3 cellular contexts compared by ENCODE assay signal in the genomic region with DNA sequence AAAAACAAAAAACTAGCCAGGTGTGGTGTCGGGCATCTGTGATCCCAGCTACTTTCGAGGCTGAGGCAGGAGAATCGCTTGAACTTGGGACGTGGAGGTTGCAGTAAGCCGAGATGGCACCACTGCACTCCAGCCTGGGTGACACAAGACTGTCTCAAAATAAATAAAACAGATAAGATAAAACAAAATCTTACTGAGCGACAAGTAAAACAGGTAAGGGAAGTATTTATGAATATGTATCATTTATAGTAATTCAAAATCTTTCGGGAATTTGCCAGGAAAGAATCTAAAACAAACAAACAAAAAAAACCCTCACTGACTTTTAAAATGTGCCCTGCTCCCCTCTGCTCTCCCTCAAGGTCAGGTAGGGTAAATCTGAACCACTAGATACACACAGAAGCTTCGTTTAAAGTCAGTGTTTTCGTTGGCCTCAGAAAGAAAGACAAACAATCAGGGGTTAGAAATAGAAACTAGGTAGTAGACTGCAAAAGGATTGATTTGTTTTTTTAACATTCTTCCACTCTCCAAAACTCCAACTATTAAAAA.
TF ChIP-seq lines count a peak whose summit lies in the region.

No MANE protein-coding gene starts in this region.

TF ChIP-seq in SK-N-SH, 30 proteins besides CTCF, POLR2A, EP300 and RAD21:
- TF ChIP-seq, protein P1, sequence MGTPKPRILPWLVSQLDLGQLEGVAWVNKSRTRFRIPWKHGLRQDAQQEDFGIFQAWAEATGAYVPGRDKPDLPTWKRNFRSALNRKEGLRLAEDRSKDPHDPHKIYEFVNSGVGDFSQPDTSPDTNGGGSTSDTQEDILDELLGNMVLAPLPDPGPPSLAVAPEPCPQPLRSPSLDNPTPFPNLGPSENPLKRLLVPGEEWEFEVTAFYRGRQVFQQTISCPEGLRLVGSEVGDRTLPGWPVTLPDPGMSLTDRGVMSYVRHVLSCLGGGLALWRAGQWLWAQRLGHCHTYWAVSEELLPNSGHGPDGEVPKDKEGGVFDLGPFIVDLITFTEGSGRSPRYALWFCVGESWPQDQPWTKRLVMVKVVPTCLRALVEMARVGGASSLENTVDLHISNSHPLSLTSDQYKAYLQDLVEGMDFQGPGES (IDR thresholded peaks at IDR 0.05; ENCODE audit: low read depth, low read length): no peak
- TF ChIP-seq, protein P2, sequence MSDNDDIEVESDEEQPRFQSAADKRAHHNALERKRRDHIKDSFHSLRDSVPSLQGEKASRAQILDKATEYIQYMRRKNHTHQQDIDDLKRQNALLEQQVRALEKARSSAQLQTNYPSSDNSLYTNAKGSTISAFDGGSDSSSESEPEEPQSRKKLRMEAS (IDR thresholded peaks at IDR 0.05; ENCODE audit: low read depth): no peak
- TF ChIP-seq, protein P3, sequence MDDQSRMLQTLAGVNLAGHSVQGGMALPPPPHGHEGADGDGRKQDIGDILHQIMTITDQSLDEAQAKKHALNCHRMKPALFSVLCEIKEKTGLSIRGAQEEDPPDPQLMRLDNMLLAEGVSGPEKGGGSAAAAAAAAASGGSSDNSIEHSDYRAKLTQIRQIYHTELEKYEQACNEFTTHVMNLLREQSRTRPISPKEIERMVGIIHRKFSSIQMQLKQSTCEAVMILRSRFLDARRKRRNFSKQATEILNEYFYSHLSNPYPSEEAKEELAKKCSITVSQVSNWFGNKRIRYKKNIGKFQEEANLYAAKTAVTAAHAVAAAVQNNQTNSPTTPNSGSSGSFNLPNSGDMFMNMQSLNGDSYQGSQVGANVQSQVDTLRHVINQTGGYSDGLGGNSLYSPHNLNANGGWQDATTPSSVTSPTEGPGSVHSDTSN (IDR thresholded peaks at IDR 0.05): no peak
- no peak for TF ChIP-seq RFX5 (IDR thresholded peaks at IDR 0.05; ENCODE audit: low read length)

TF ChIP-seq in SK-N-SH treated with all-trans-retinoic acid at 6 μM for 48 hours, 23 proteins besides CTCF, POLR2A, EP300 and RAD21:
- TF ChIP-seq, protein P4, sequence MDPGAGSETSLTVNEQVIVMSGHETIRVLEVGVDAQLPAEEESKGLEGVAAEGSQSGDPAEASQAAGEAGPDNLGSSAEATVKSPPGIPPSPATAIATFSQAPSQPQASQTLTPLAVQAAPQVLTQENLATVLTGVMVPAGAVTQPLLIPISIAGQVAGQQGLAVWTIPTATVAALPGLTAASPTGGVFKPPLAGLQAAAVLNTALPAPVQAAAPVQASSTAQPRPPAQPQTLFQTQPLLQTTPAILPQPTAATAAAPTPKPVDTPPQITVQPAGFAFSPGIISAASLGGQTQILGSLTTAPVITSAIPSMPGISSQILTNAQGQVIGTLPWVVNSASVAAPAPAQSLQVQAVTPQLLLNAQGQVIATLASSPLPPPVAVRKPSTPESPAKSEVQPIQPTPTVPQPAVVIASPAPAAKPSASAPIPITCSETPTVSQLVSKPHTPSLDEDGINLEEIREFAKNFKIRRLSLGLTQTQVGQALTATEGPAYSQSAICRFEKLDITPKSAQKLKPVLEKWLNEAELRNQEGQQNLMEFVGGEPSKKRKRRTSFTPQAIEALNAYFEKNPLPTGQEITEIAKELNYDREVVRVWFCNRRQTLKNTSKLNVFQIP (CRISPR knock-in tag; IDR thresholded peaks at IDR 0.05; ENCODE audit: borderline replicate concordance, low read depth): no peak
- TF ChIP-seq ZC3H10 (CRISPR knock-in tag; IDR thresholded peaks at IDR 0.05): no peak

TF ChIP-seq in IMR-90, 13 proteins besides CTCF, POLR2A, EP300 and RAD21:
- TF ChIP-seq NFE2L2 (IDR thresholded peaks at IDR 0.05; ENCODE audit: low read depth, low read length): no peak
- no peak for TF ChIP-seq MAZ (IDR thresholded peaks at IDR 0.05; ENCODE audit: borderline replicate concordance, low read depth, low read length)
- TF ChIP-seq, protein P5, sequence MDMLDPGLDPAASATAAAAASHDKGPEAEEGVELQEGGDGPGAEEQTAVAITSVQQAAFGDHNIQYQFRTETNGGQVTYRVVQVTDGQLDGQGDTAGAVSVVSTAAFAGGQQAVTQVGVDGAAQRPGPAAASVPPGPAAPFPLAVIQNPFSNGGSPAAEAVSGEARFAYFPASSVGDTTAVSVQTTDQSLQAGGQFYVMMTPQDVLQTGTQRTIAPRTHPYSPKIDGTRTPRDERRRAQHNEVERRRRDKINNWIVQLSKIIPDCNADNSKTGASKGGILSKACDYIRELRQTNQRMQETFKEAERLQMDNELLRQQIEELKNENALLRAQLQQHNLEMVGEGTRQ (IDR thresholded peaks at IDR 0.05; ENCODE audit: low read depth, low read length): no peak
- no peak for TF ChIP-seq MAFK (IDR thresholded peaks at IDR 0.05; ENCODE audit: low read depth, low read length)
- TF ChIP-seq MXI1 (IDR thresholded peaks at IDR 0.05; ENCODE audit: borderline replicate concordance, low read depth, low read length): no peak
- TF ChIP-seq RFX5 (IDR thresholded peaks at IDR 0.05; ENCODE audit: low read depth, low read length): no peak
- no peak for TF ChIP-seq CEBPB (IDR thresholded peaks at IDR 0.05; ENCODE audit: low read depth, low read length)
- no peak for TF ChIP-seq SMC3 (IDR thresholded peaks at IDR 0.05; ENCODE audit: low read depth, low read length)
- TF ChIP-seq RCOR1 (IDR thresholded peaks at IDR 0.05; ENCODE audit: insufficient replicate concordance, low read length): no peak
